1 cellular context compared by ENCODE assay signal in genomic region chr12:116274552-116275375, GRCh38.
TF ChIP-seq lines count a peak whose summit lies in the region.

No MANE protein-coding gene starts in this region.

TF ChIP-seq in SK-N-SH, 30 proteins besides CTCF, POLR2A, EP300 and RAD21 (continued from another document):
- TF ChIP-seq MAX (IDR thresholded peaks at IDR 0.05; ENCODE audit: low read depth): no peak
- TF ChIP-seq FOSL2 (IDR thresholded peaks at IDR 0.05; ENCODE audit: borderline replicate concordance, low read depth): no peak
- no peak for TF ChIP-seq TAF1 (IDR thresholded peaks at IDR 0.05; ENCODE audit: borderline replicate concordance, low read depth, low read length)
- no peak for TF ChIP-seq CHD2 (IDR thresholded peaks at IDR 0.05; ENCODE audit: low read length, partially characterized antibody)
- no peak for TF ChIP-seq TCF12 (IDR thresholded peaks at IDR 0.05)
- no peak for TF ChIP-seq FOXJ3 (CRISPR knock-in tag; IDR thresholded peaks at IDR 0.05)
- no peak for TF ChIP-seq ZBTB33 (IDR thresholded peaks at IDR 0.05; ENCODE audit: borderline replicate concordance, low read depth)
- no peak for TF ChIP-seq POLR2AphosphoS5 (IDR thresholded peaks at IDR 0.05; ENCODE audit: low read depth, low read length)
- no peak for TF ChIP-seq RFX5 (IDR thresholded peaks at IDR 0.05; ENCODE audit: low read length)
- no peak for TF ChIP-seq SIN3A (IDR thresholded peaks at IDR 0.05; ENCODE audit: borderline replicate concordance, low read depth, low read length)
